Comparison of ENCODE assay signal across 32 cellular contexts in genomic region chr7:35022725-35023124, GRCh38.
"Had no signal": no experiment of that assay in that cellular context is flagged by ENCODE, and none has a peak within 500 bp of the region (broad histone marks: within the 10 kb centered on the region; RNA-seq: fewer than 3 reads in every experiment).

No MANE protein-coding gene starts in this region.

- H3K9me3 Mint-ChIP-seq: activated CD4-positive, alpha-beta memory T cell treated with anti-CD3 and anti-CD28 coated beads for 36 hours; activated CD4-positive, alpha-beta T cell treated with anti-CD3 and anti-CD28 coated beads, Interleukin-2, amount 10 ng/mL, durations not matched to agents 24 days and 14 days; activated naive CD4-positive, alpha-beta T cell treated with anti-CD3 and anti-CD28 coated beads, Interleukin-2, amount 10 ng/mL, durations not matched to agents 7 days and 5 days; activated naive CD4-positive, alpha-beta T cell treated with anti-CD3 and anti-CD28 coated beads, Interleukin-2, amount 50 U/mL, for 72 hours; activated T-cell treated with anti-CD3 and anti-CD28 coated beads, Interleukin-2, amount 50 U/mL, for 24 hours; activated T-cell treated with anti-CD3 and anti-CD28 coated beads, Interleukin-2, amount 50 U/mL, for 72 hours; dendritic cell treated with granulocyte-macrophage colony-stimulating factor and Interleukin-4, amounts not matched to agents 40 ng/mL and 50 ng/mL, for 4 days; endodermal cell had no signal

- H3K4me3 ChIP-seq: adrenal gland, breast epithelium, cardiac muscle cell, coronary artery, dorsolateral prefrontal cortex, gastroesophageal sphincter, heart right ventricle had no signal

- H3K27me3 ChIP-seq: adrenal gland, breast epithelium, cardiac muscle cell, dorsolateral prefrontal cortex, gastroesophageal sphincter, heart right ventricle had no signal

- H3K27ac ChIP-seq: adrenal gland, breast epithelium, cardiac muscle cell, coronary artery, dorsolateral prefrontal cortex, gastroesophageal sphincter, heart right ventricle had no signal

- H3K36me3 Mint-ChIP-seq: activated CD4-positive, alpha-beta memory T cell treated with anti-CD3 and anti-CD28 coated beads for 36 hours; activated CD8-positive, alpha-beta memory T cell treated with anti-CD3 and anti-CD28 coated beads, Interleukin-2, amount 10 ng/mL, durations not matched to agents 7 days and 5 days; activated naive CD4-positive, alpha-beta T cell treated with anti-CD3 and anti-CD28 coated beads, Interleukin-2, amount 10 ng/mL, durations not matched to agents 7 days and 5 days; activated naive CD4-positive, alpha-beta T cell treated with anti-CD3 and anti-CD28 coated beads, Interleukin-2, amount 50 U/mL, for 72 hours; brain had no signal

- H3K4me1 ChIP-seq: adrenal gland, breast epithelium had no signal

- H3K27me3 Mint-ChIP-seq: activated CD4-positive, alpha-beta memory T cell treated with anti-CD3 and anti-CD28 coated beads for 36 hours; activated CD4-positive, alpha-beta T cell treated with anti-CD3 and anti-CD28 coated beads for 36 hours; activated CD4-positive, alpha-beta T cell treated with anti-CD3 and anti-CD28 coated beads, Interleukin-2, amount 10 ng/mL, durations not matched to agents 24 days and 14 days; activated CD8-positive, alpha-beta memory T cell treated with anti-CD3 and anti-CD28 coated beads, Interleukin-2, amount 10 ng/mL, durations not matched to agents 7 days and 5 days; activated T-cell treated with anti-CD3 and anti-CD28 coated beads, Interleukin-2, amount 50 U/mL, for 24 hours; brain; dendritic cell treated with granulocyte-macrophage colony-stimulating factor and Interleukin-4, amounts not matched to agents 40 ng/mL and 50 ng/mL, for 4 days had no signal

- H3K4me3 Mint-ChIP-seq: activated CD4-positive, alpha-beta memory T cell treated with anti-CD3 and anti-CD28 coated beads for 36 hours; activated CD4-positive, alpha-beta T cell treated with anti-CD3 and anti-CD28 coated beads for 36 hours; activated CD4-positive, alpha-beta T cell treated with anti-CD3 and anti-CD28 coated beads, Interleukin-2, amount 10 ng/mL, durations not matched to agents 24 days and 14 days; activated CD8-positive, alpha-beta memory T cell treated with anti-CD3 and anti-CD28 coated beads, Interleukin-2, amount 10 ng/mL, durations not matched to agents 7 days and 5 days; activated CD8-positive, alpha-beta T cell treated with anti-CD3 and anti-CD28 coated beads, Interleukin-2, amount 10 ng/mL, durations not matched to agents 7 days and 5 days; activated naive CD4-positive, alpha-beta T cell treated with anti-CD3 and anti-CD28 coated beads, Interleukin-2, amount 10 ng/mL, durations not matched to agents 7 days and 5 days; activated T-cell treated with anti-CD3 and anti-CD28 coated beads, Interleukin-2, amount 50 U/mL, for 24 hours; activated T-cell treated with anti-CD3 and anti-CD28 coated beads, Interleukin-2, amount 50 U/mL, for 72 hours; brain; dendritic cell treated with granulocyte-macrophage colony-stimulating factor and Interleukin-4, amounts not matched to agents 40 ng/mL and 50 ng/mL, for 4 days; endodermal cell had no signal

- DNase-seq: activated CD4-positive, alpha-beta memory T cell treated with anti-CD3 and anti-CD28 coated beads for 36 hours; activated CD4-positive, alpha-beta T cell treated with anti-CD3 and anti-CD28 coated beads for 36 hours; activated CD4-positive, alpha-beta T cell treated with anti-CD3 and anti-CD28 coated beads, Interleukin-2, amount 10 ng/mL, durations not matched to agents 24 days and 14 days; activated CD4-positive, CD25-positive, alpha-beta regulatory T cell; activated CD4-positive, CD25-positive, alpha-beta regulatory T cell treated with anti-CD3 and anti-CD28 coated beads, Interleukin-2, amount 50 U/mL, for 72 hours; activated CD8-positive, alpha-beta memory T cell treated with anti-CD3 and anti-CD28 coated beads, Interleukin-2, amount 10 ng/mL, durations not matched to agents 7 days and 5 days; activated CD8-positive, alpha-beta memory T cell treated with anti-CD3 and anti-CD28 coated beads, Interleukin-2, amount 50 U/mL, for 4 hours; activated CD8-positive, alpha-beta T cell treated with anti-CD3 and anti-CD28 coated beads, Interleukin-2, amount 10 ng/mL, durations not matched to agents 7 days and 5 days; activated gamma-delta T cell; activated naive CD4-positive, alpha-beta T cell; activated naive CD4-positive, alpha-beta T cell treated with anti-CD3 and anti-CD28 coated beads, Interleukin-2, amount 10 ng/mL, durations not matched to agents 7 days and 5 days; activated T-cell treated with anti-CD3 and anti-CD28 coated beads, Interleukin-2, amount 50 U/mL, for 24 hours; activated T-cell treated with anti-CD3 and anti-CD28 coated beads, Interleukin-2, amount 50 U/mL, for 72 hours; adrenal gland; amygdala; aorta; central memory CD4-positive, alpha-beta T cell; cerebellar nuclear complex; dorsolateral prefrontal cortex; effector memory CD4-positive, alpha-beta T cell; endodermal cell; foreskin melanocyte; heart right ventricle; T-helper 2 cell had no signal

- H3K9me3 ChIP-seq: adrenal gland, breast epithelium, gastroesophageal sphincter, heart right ventricle had no signal

- H3K27ac Mint-ChIP-seq: activated CD4-positive, alpha-beta memory T cell treated with anti-CD3 and anti-CD28 coated beads for 36 hours; activated CD4-positive, alpha-beta T cell treated with anti-CD3 and anti-CD28 coated beads for 36 hours; activated CD4-positive, alpha-beta T cell treated with anti-CD3 and anti-CD28 coated beads, Interleukin-2, amount 10 ng/mL, durations not matched to agents 24 days and 14 days; activated CD8-positive, alpha-beta memory T cell treated with anti-CD3 and anti-CD28 coated beads, Interleukin-2, amount 10 ng/mL, durations not matched to agents 7 days and 5 days; activated CD8-positive, alpha-beta T cell treated with anti-CD3 and anti-CD28 coated beads, Interleukin-2, amount 10 ng/mL, durations not matched to agents 7 days and 5 days; activated naive CD4-positive, alpha-beta T cell treated with anti-CD3 and anti-CD28 coated beads, Interleukin-2, amount 10 ng/mL, durations not matched to agents 7 days and 5 days; activated T-cell treated with anti-CD3 and anti-CD28 coated beads, Interleukin-2, amount 50 U/mL, for 24 hours; activated T-cell treated with anti-CD3 and anti-CD28 coated beads, Interleukin-2, amount 50 U/mL, for 72 hours; brain; dendritic cell treated with granulocyte-macrophage colony-stimulating factor and Interleukin-4, amounts not matched to agents 40 ng/mL and 50 ng/mL, for 4 days; endodermal cell had no signal

- H3K4me1 Mint-ChIP-seq: activated CD4-positive, alpha-beta T cell treated with anti-CD3 and anti-CD28 coated beads for 36 hours; activated naive CD4-positive, alpha-beta T cell treated with anti-CD3 and anti-CD28 coated beads, Interleukin-2, amount 10 ng/mL, durations not matched to agents 7 days and 5 days had no signal

- ATAC-seq: activated CD4-positive, alpha-beta T cell treated with anti-CD3 and anti-CD28 coated beads for 36 hours; activated CD8-positive, alpha-beta memory T cell treated with anti-CD3 and anti-CD28 coated beads, Interleukin-2, amount 10 ng/mL, durations not matched to agents 7 days and 5 days; activated CD8-positive, alpha-beta T cell treated with anti-CD3 and anti-CD28 coated beads, Interleukin-2, amount 10 ng/mL, durations not matched to agents 7 days and 5 days; activated naive CD4-positive, alpha-beta T cell treated with anti-CD3 and anti-CD28 coated beads, Interleukin-2, amount 50 U/mL, for 72 hours; activated T-cell treated with anti-CD3 and anti-CD28 coated beads, Interleukin-2, amount 50 U/mL, for 72 hours; esophagus mucosa; gastroesophageal sphincter; heart right ventricle had no signal

- H3K36me3 ChIP-seq: adrenal gland, breast epithelium, cardiac muscle cell had no signal
